In the genomic region with DNA sequence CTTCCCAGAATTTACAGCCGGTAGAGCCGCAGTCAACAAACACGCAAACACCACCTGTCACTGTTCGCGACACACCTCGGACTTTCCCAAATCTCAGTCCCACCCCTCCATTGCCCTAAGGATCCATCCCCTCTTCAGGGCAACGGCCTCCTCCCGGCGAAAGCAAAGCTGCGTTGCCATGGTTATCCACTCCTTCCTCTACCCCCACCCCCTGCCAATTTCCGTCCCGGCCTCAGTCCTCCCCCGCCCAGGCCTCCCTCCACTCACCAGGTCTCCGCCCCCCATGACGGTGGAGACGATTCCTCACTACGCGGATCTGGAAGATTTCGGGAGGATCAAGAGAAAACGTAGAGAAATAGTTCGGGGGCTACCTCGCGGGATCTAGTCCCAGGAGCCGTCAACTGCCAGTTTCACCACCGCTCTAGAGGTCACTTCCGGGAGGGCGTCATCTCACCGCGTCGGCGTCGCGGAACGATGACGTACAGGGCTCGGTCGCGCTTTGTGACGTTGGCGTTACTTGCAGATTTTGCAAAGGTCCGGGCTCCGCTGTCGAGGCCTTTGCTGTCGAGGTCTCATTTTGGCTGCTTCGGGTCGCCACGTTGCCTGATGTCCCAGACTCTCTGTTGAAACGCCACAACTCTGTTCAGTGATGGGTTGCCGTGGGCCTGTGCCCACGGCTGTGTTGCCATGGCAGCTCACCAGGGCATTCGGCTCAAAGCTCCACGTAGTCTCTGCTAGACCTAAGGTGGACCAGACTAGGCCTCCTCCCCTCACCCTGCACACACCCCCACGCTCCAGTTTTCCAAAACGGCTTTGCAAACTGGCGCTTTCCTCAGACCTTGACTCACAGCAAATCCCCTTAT, we compare ENCODE assay signal across 1 cellular context.
TF ChIP-seq lines count a peak whose summit lies in the region.

Gene CWC25, minus strand, starts transcription at position 423 of the 863 bp plus-strand sequence. Its CDS starts 138 bp downstream, at position 285.

TF ChIP-seq in GM12878, 131 proteins besides CTCF, POLR2A, EP300 and RAD21 (continued from another document and continues in another):
- TF ChIP-seq USF1 (IDR thresholded peaks at IDR 0.05; ENCODE audit: borderline replicate concordance, extremely low read length, insufficient read depth, low read depth, low read length) (peak; percentile 60), YBX1 (IDR thresholded peaks at IDR 0.05) (no peak), RB1 (IDR thresholded peaks at IDR 0.05; ENCODE audit: borderline replicate concordance) (peak; percentile 84; the same call in 1 of the 2 replicates), ESRRA (IDR thresholded peaks at IDR 0.05; ENCODE audit: low read length) (peak; percentile 74; the same call in 1 of the 2 replicates), ZNF207 (IDR thresholded peaks at IDR 0.05; ENCODE audit: borderline replicate concordance) (peak; percentile 99), EGR1 (IDR thresholded peaks at IDR 0.05; ENCODE audit: borderline replicate concordance in 1 of 2, low read depth in 2 of 2, low read length in 2 of 2) (peak in 1 of 2 experiments; percentile 54; a peak in 1 of 3 replicates), SUPT20H (IDR thresholded peaks at IDR 0.05; ENCODE audit: borderline replicate concordance, control insufficient read depth, low read depth, low read length) (no peak), MXI1 (IDR thresholded peaks at IDR 0.05; ENCODE audit: low read depth, low read length) (peak; percentile 72), ZNF24 (IDR thresholded peaks at IDR 0.05) (no peak), HSF1 (IDR thresholded peaks at IDR 0.05; ENCODE audit: low read depth, low read length) (no peak), POLR2AphosphoS2 (IDR thresholded peaks at IDR 0.05; ENCODE audit: low read depth, low read length) (0 out of 2 replicates have a peak, but pooled peaks have one; percentile 63), SRF (IDR thresholded peaks at IDR 0.05; ENCODE audit: low read depth in 2 of 2, low read length in 2 of 2) (peak; percentile 92 to 99), NR2C2 (IDR thresholded peaks at IDR 0.05; ENCODE audit: borderline replicate concordance, control insufficient read depth, insufficient read length, low read depth) (no peak), FOXM1 (IDR thresholded peaks at IDR 0.05; ENCODE audit: low read depth, low read length) (no peak), HDAC2 (IDR thresholded peaks at IDR 0.05) (no peak), TBL1XR1 (IDR thresholded peaks at IDR 0.05; ENCODE audit: low read depth, low read length) (peak; percentile 75; the same call in 1 of the 2 replicates), ZNF622 (IDR thresholded peaks at IDR 0.05) (no peak), PRDM15 (CRISPR knock-in tag; IDR thresholded peaks at IDR 0.05) (no peak), HCFC1 (IDR thresholded peaks at IDR 0.05; ENCODE audit: low read length) (peak; percentile 97), MEF2B (IDR thresholded peaks at IDR 0.05; ENCODE audit: partially characterized antibody, poor library complexity, severe bottlenecking) (peak; percentile 46), BCL11A (IDR thresholded peaks at IDR 0.05; ENCODE audit: low read depth, low read length) (no peak), CREB1 (IDR thresholded peaks at IDR 0.05; ENCODE audit: low read depth) (peak; percentile 100), TCF12 (IDR thresholded peaks at IDR 0.05; ENCODE audit: low read depth, low read length) (peak; percentile 68; the same call in 1 of the 2 replicates), HDGF (IDR thresholded peaks at IDR 0.05) (no peak; the same call in 1 of the 2 replicates), SREBF1 (IDR thresholded peaks at IDR 0.05; ENCODE audit: low read length) (peak; percentile 33), JUND (IDR thresholded peaks at IDR 0.05; ENCODE audit: low read depth, low read length) (no peak), CBX5 (IDR thresholded peaks at IDR 0.05; ENCODE audit: low read depth) (no peak), NFIC (IDR thresholded peaks at IDR 0.05; ENCODE audit: low read depth, low read length) (peak; percentile 33; the same call in 1 of the 2 replicates), CHD1 (IDR thresholded peaks at IDR 0.05; ENCODE audit: low read depth, low read length) (no peak), SIN3A (IDR thresholded peaks at IDR 0.05; ENCODE audit: low read depth, low read length) (peak; percentile 97), JUNB (IDR thresholded peaks at IDR 0.05) (no peak), PAX5 (IDR thresholded peaks at IDR 0.05; ENCODE audit: borderline replicate concordance, low read depth, low read length) (peak; percentile 43; the same call in 1 of the 2 replicates), IKZF1 (conservative IDR thresholded peaks at IDR 0.05) (peak; percentile 94), RFX5 (IDR thresholded peaks at IDR 0.05; ENCODE audit: low read depth, low read length) (peak; percentile 59), ATF7 (IDR thresholded peaks at IDR 0.05; ENCODE audit: low read depth) (peak; percentile 94), MTA2 (IDR thresholded peaks at IDR 0.05; ENCODE audit: low read depth) (no peak; the same call in 1 of the 2 replicates)
- TF ChIP-seq, protein P1, sequence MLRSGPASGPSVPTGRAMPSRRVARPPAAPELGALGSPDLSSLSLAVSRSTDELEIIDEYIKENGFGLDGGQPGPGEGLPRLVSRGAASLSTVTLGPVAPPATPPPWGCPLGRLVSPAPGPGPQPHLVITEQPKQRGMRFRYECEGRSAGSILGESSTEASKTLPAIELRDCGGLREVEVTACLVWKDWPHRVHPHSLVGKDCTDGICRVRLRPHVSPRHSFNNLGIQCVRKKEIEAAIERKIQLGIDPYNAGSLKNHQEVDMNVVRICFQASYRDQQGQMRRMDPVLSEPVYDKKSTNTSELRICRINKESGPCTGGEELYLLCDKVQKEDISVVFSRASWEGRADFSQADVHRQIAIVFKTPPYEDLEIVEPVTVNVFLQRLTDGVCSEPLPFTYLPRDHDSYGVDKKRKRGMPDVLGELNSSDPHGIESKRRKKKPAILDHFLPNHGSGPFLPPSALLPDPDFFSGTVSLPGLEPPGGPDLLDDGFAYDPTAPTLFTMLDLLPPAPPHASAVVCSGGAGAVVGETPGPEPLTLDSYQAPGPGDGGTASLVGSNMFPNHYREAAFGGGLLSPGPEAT (IDR thresholded peaks at IDR 0.05; ENCODE audit: low read depth), result peak; percentile 97
- TF ChIP-seq, protein P2, sequence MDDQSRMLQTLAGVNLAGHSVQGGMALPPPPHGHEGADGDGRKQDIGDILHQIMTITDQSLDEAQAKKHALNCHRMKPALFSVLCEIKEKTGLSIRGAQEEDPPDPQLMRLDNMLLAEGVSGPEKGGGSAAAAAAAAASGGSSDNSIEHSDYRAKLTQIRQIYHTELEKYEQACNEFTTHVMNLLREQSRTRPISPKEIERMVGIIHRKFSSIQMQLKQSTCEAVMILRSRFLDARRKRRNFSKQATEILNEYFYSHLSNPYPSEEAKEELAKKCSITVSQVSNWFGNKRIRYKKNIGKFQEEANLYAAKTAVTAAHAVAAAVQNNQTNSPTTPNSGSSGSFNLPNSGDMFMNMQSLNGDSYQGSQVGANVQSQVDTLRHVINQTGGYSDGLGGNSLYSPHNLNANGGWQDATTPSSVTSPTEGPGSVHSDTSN (IDR thresholded peaks at IDR 0.05; ENCODE audit: insufficient replicate concordance, low read depth, low read length), result no peak
- TF ChIP-seq, protein P3, sequence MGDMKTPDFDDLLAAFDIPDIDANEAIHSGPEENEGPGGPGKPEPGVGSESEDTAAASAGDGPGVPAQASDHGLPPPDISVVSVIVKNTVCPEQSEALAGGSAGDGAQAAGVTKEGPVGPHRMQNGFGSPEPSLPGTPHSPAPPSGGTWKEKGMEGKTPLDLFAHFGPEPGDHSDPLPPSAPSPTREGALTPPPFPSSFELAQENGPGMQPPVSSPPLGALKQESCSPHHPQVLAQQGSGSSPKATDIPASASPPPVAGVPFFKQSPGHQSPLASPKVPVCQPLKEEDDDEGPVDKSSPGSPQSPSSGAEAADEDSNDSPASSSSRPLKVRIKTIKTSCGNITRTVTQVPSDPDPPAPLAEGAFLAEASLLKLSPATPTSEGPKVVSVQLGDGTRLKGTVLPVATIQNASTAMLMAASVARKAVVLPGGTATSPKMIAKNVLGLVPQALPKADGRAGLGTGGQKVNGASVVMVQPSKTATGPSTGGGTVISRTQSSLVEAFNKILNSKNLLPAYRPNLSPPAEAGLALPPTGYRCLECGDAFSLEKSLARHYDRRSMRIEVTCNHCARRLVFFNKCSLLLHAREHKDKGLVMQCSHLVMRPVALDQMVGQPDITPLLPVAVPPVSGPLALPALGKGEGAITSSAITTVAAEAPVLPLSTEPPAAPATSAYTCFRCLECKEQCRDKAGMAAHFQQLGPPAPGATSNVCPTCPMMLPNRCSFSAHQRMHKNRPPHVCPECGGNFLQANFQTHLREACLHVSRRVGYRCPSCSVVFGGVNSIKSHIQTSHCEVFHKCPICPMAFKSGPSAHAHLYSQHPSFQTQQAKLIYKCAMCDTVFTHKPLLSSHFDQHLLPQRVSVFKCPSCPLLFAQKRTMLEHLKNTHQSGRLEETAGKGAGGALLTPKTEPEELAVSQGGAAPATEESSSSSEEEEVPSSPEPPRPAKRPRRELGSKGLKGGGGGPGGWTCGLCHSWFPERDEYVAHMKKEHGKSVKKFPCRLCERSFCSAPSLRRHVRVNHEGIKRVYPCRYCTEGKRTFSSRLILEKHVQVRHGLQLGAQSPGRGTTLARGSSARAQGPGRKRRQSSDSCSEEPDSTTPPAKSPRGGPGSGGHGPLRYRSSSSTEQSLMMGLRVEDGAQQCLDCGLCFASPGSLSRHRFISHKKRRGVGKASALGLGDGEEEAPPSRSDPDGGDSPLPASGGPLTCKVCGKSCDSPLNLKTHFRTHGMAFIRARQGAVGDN (IDR thresholded peaks at IDR 0.05), result peak; percentile 94
- TF ChIP-seq, protein P4, sequence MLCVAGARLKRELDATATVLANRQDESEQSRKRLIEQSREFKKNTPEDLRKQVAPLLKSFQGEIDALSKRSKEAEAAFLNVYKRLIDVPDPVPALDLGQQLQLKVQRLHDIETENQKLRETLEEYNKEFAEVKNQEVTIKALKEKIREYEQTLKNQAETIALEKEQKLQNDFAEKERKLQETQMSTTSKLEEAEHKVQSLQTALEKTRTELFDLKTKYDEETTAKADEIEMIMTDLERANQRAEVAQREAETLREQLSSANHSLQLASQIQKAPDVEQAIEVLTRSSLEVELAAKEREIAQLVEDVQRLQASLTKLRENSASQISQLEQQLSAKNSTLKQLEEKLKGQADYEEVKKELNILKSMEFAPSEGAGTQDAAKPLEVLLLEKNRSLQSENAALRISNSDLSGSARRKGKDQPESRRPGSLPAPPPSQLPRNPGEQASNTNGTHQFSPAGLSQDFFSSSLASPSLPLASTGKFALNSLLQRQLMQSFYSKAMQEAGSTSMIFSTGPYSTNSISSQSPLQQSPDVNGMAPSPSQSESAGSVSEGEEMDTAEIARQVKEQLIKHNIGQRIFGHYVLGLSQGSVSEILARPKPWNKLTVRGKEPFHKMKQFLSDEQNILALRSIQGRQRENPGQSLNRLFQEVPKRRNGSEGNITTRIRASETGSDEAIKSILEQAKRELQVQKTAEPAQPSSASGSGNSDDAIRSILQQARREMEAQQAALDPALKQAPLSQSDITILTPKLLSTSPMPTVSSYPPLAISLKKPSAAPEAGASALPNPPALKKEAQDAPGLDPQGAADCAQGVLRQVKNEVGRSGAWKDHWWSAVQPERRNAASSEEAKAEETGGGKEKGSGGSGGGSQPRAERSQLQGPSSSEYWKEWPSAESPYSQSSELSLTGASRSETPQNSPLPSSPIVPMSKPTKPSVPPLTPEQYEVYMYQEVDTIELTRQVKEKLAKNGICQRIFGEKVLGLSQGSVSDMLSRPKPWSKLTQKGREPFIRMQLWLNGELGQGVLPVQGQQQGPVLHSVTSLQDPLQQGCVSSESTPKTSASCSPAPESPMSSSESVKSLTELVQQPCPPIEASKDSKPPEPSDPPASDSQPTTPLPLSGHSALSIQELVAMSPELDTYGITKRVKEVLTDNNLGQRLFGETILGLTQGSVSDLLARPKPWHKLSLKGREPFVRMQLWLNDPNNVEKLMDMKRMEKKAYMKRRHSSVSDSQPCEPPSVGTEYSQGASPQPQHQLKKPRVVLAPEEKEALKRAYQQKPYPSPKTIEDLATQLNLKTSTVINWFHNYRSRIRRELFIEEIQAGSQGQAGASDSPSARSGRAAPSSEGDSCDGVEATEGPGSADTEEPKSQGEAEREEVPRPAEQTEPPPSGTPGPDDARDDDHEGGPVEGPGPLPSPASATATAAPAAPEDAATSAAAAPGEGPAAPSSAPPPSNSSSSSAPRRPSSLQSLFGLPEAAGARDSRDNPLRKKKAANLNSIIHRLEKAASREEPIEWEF (IDR thresholded peaks at IDR 0.05; ENCODE audit: insufficient replicate concordance, low read depth, low read length), result no peak
